ENCODE assay signal across 19 cellular contexts in the genomic region with DNA sequence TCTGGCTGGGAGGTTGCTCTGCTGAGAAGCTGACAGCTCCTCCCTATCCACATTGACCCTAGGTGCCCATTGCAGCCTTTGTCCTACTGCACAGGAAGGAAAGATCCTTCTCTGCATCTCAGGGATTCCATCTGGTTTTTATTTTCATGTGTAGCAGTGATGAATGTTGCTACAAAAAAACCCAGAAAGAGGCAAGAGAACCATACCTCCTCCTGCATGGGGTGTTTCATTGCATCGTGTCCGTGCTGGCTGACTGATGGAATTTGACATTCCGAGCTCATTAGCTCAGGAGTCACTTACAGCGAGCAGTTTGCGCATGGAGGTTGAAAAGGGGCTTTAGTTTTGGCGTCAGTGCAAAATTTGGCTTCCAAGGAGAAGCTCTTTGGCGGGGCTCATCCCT. TPM values are rescaled to one million over a fixed set of nuclear protein-coding genes. Genes with fewer than 3 reads are reported as not detected.
DNase-seq lines count a peak whose midpoint lies in the region; FAIRE-seq and TF ChIP-seq lines count a peak whose summit lies in the region.
"Had no signal": no experiment of that assay in that cellular context is flagged by ENCODE, and none has a peak within 500 bp of the region (broad histone marks: within the 10 kb centered on the region; RNA-seq: fewer than 3 reads in every experiment).

No MANE protein-coding gene starts in this region.

- H3K9me3 Mint-ChIP-seq in astrocyte (ENCODE audit: unreplicated experiment) (no peaks in the 10 kb centered on the region), endodermal cell (no peaks in the 10 kb centered on the region)

- no peak overlapping the region for H2AFZ ChIP-seq in astrocyte (ENCODE audit: low read depth, low read length)

- H3K79me2 ChIP-seq in astrocyte (ENCODE audit: insufficient read depth, low read length) = no peaks in the 10 kb centered on the region

- no peak for TF ChIP-seq CTCF in AG10803 (conservative IDR thresholded peaks at IDR 0.05; ENCODE audit: low read length)
- TF ChIP-seq CTCF in astrocyte (IDR thresholded peaks at IDR 0.05; ENCODE audit: insufficient read depth, low read depth, low read length) = no peak
- no peak for TF ChIP-seq CTCF in endodermal cell (conservative IDR thresholded peaks at IDR 0.05)

- no peaks in the 10 kb centered on the region for H3K4me1 Mint-ChIP-seq in astrocyte (ENCODE audit: low read depth, unreplicated experiment)
- H3K4me1 Mint-ChIP-seq in endodermal cell = peaks cover 10% of the 10 kb centered on the region
- H3K4me1 Mint-ChIP-seq: CD4-positive, alpha-beta memory T cell had no signal

- H3K36me3 Mint-ChIP-seq in astrocyte (ENCODE audit: low read depth, unreplicated experiment) (peaks cover 1% of the 10 kb centered on the region), endodermal cell (ENCODE audit: low read depth) (no peaks in the 10 kb centered on the region)
- H3K36me3 Mint-ChIP-seq: CD4-positive, alpha-beta memory T cell had no signal

- no peaks in the 10 kb centered on the region for H3K9me3 ChIP-seq in astrocyte (ENCODE audit: insufficient read depth, low read depth, low read length)
- no peaks in the 10 kb centered on the region for H3K9me3 ChIP-seq in endodermal cell (ENCODE audit: control insufficient read depth, low read length)
- H3K9me3 ChIP-seq: BE2C had no signal

- H3K27me3 Mint-ChIP-seq in astrocyte (ENCODE audit: low read depth, unreplicated experiment) = peaks cover 69% of the 10 kb centered on the region
- H3K27me3 Mint-ChIP-seq in endodermal cell (ENCODE audit: insufficient read depth) = peaks cover 63% of the 10 kb centered on the region

- H3K4me1 ChIP-seq in astrocyte (ENCODE audit: insufficient read depth, low read length) (no peaks in the 10 kb centered on the region), endodermal cell (ENCODE audit: control insufficient read depth, insufficient read depth, low read length) (peaks cover 5% of the 10 kb centered on the region)
- H3K4me1 ChIP-seq: BE2C had no signal

- peak overlapping the region; percentile 20; the same call in 1 of the 2 replicates for H3K4me3 ChIP-seq in AG10803 (ENCODE audit: low read length)
- no peak overlapping the region for H3K4me3 ChIP-seq in astrocyte (ENCODE audit: insufficient read depth, low read depth, low read length)
- H3K4me3 ChIP-seq in endodermal cell (ENCODE audit: low read length) = no peak overlapping the region
- H3K4me3 ChIP-seq: GM12878 had no signal

- H4K20me1 ChIP-seq in astrocyte (ENCODE audit: insufficient read depth, low read length) = no peaks in the 10 kb centered on the region

- H3K36me3 ChIP-seq in astrocyte (ENCODE audit: insufficient read depth, low read length) (no peaks in the 10 kb centered on the region), endodermal cell (ENCODE audit: control insufficient read depth, insufficient read depth, low read length) (no peaks in the 10 kb centered on the region)
- H3K36me3 ChIP-seq: BE2C had no signal

- DNase-seq in AG10803 (ENCODE audit: low read depth) (peak; percentile 84), astrocyte (ENCODE audit: low read depth) (no peak), iris pigment epithelial cell (ENCODE audit: low read depth) (peak; percentile 6), retina (peak; percentile 35), endodermal cell (no peak), NCI-H187 (lab: John Stamatoyannopoulos, UW) (no peak), cerebellar nuclear complex (lab: John Stamatoyannopoulos, UW) (no peak)
- DNase-seq: 8988T; BE2C; CD4-positive, alpha-beta memory T cell; DMS153; DMS79 treated with DMSO at 0.1 percent for 48 hours; EL had no signal

- H3K9ac ChIP-seq in astrocyte (ENCODE audit: low read length) = no peak overlapping the region
- H3K9ac ChIP-seq in endodermal cell (ENCODE audit: extremely low read depth, low read length, poor library complexity, severe bottlenecking) = no peak overlapping the region

- H3K4me3 Mint-ChIP-seq in astrocyte (ENCODE audit: unreplicated experiment) (no peak overlapping the region), endodermal cell (no peak overlapping the region)
- H3K4me3 Mint-ChIP-seq: CD4-positive, alpha-beta memory T cell had no signal

- H3K27ac Mint-ChIP-seq in astrocyte (ENCODE audit: unreplicated experiment) = no peak overlapping the region
- H3K27ac Mint-ChIP-seq in endodermal cell = no peak overlapping the region
- H3K27ac Mint-ChIP-seq: CD4-positive, alpha-beta memory T cell had no signal

- H3K27ac ChIP-seq in astrocyte (ENCODE audit: low read depth, low read length) (no peak overlapping the region), endodermal cell (ENCODE audit: low read depth, low read length) (no peak overlapping the region)
- H3K27ac ChIP-seq: C4-2B, HL-60 had no signal

- no peaks in the 10 kb centered on the region for H3K27me3 ChIP-seq in astrocyte (ENCODE audit: insufficient read depth, low read length)
- H3K27me3 ChIP-seq in endodermal cell (ENCODE audit: control insufficient read depth, insufficient read depth, low read length, poor library complexity, severe bottlenecking) = peaks cover 63% of the 10 kb centered on the region
- H3K27me3 ChIP-seq: BE2C had no signal

- no peak overlapping the region for H3K4me2 ChIP-seq in astrocyte (ENCODE audit: low read length)

- peak; percentile 45 for FAIRE-seq in astrocyte (lab: Jason Lieb, UNC)
- FAIRE-seq: G401.6, GM12878, GM18507, H54 had no signal

- WGBS in endodermal cell (ENCODE audit: insufficient coverage in 1 of 2, insufficient read length in 1 of 2), 2 experiments = 86 to 89% methylated on average over 5 to 7 of the region's 7 CpGs

RNA-seq across cellular contexts. Expression of a gene that starts 25.7 kb away (rescaled TPM):
- total RNA-seq in astrocyte (not detected in 2 replicates), endodermal cell (under 1 TPM in 1 of 2 donors, not detected in 1; 0.18 TPM)
- polyA plus RNA-seq in endodermal cell (2013, experiment 1 of 2) = 3.8 TPM
- polyA plus RNA-seq in endodermal cell (2013, experiment 2 of 2) = 4.6 TPM
- total RNA-seq: CD4-positive, alpha-beta memory T cell; GM12878 had no signal
- polyA plus RNA-seq: CD4-positive, alpha-beta memory T cell had no signal

Comparison
In these comparisons a context has a peak if more than half of its experiments do, and no peak if none do; other contexts are left out.
1. DNase-seq: peak in AG10803 (single experiment), iris pigment epithelial cell (single experiment) and retina (single experiment); none in astrocyte (single experiment), endodermal cell (single experiment), NCI-H187 (0 of 2) and cerebellar nuclear complex (0 of 2).